ENCODE assay signal across 18 cellular contexts in genomic region chr10:1323951-1324350, GRCh38.
DNase-seq lines count a peak whose midpoint lies in the region; ATAC-seq and TF ChIP-seq lines count a peak whose summit lies in the region.
"Had no signal": no experiment of that assay in that cellular context is flagged by ENCODE, and none has a peak within 500 bp of the region (broad histone marks: within the 10 kb centered on the region; RNA-seq: fewer than 3 reads in every experiment).

No MANE protein-coding gene starts in this region.

- DNase-seq in stimulated activated CD4-positive, alpha-beta T cell treated with anti-CD3 and anti-CD28 coated beads, Interleukin-15, amount 100 ng/mL, for 24 hours, result peak; percentile 37
- no peak for DNase-seq in stimulated activated CD4-positive, alpha-beta T cell treated with anti-CD3 and anti-CD28 coated beads, Interleukin-4, amount 100 ng/mL, for 1 hour
- DNase-seq in NCI-H2029 treated with DMSO at 0.1 percent for 48 hours (lab: John Stamatoyannopoulos, UW) (no peak), NCI-H2081 treated with DMSO at 0.1 percent for 48 hours (lab: John Stamatoyannopoulos, UW) (no peak), dorsolateral prefrontal cortex (no peak)
- DNase-seq: activated CD4-positive, alpha-beta T cell treated with anti-CD3 and anti-CD28 coated beads for 1 hour; anterior cingulate cortex; Calu3; hypothalamus; NCI-H1930; NCI-H510A treated with DMSO at 0.1 percent for 48 hours; SIG-M5; tibial artery had no signal

- intact Hi-C loops in dorsolateral prefrontal cortex (cut with DNase I), result no loop called here

- ATAC-seq in HG02610 (IDR thresholded peaks at IDR 0.05; ENCODE audit: unreplicated experiment) (peak; percentile 89), HG03565 (IDR thresholded peaks at IDR 0.05; ENCODE audit: unreplicated experiment) (peak; percentile 88)
- peak; percentile 34 for ATAC-seq in stimulated activated memory B cell treated with anti-CD40 and anti-IgM and Interleukin-4, amounts not matched to agents 10 μg/mL and 1 μg/mL and 100 μg/mL, for 72 hours

- peaks cover 52% of the 10 kb centered on the region for H3K27me3 Mint-ChIP-seq in stimulated activated memory B cell treated with anti-CD40 and anti-IgM and Interleukin-4, amounts not matched to agents 10 μg/mL and 1 μg/mL and 100 μg/mL, for 72 hours

- peak overlapping the region in 22 of 59 donors; percentile 3 to 78 (median 54) for H3K27ac ChIP-seq in dorsolateral prefrontal cortex
- H3K27ac ChIP-seq: neural progenitor cell, tibial artery had no signal

- H3K36me3 Mint-ChIP-seq in stimulated activated memory B cell treated with anti-CD40 and anti-IgM and Interleukin-4, amounts not matched to agents 10 μg/mL and 1 μg/mL and 100 μg/mL, for 72 hours, result no peaks in the 10 kb centered on the region

- H3K27me3 ChIP-seq in dorsolateral prefrontal cortex, result peaks cover 0 to 32% (median 2%) of the 10 kb centered on the region in 45 donors
- H3K27me3 ChIP-seq: neural progenitor cell had no signal

- no peak overlapping the region for H3K27ac Mint-ChIP-seq in stimulated activated memory B cell treated with anti-CD40 and anti-IgM and Interleukin-4, amounts not matched to agents 10 μg/mL and 1 μg/mL and 100 μg/mL, for 72 hours
- H3K27ac Mint-ChIP-seq: neural progenitor cell; T-helper 2 cell treated with Interferon-gamma antibody and Interleukin-4, amounts not matched to agents 5 μg/mL and 100 μg/mL, for 36 hours had no signal

- peaks cover 6% of the 10 kb centered on the region for H3K9me3 Mint-ChIP-seq in stimulated activated memory B cell treated with anti-CD40 and anti-IgM and Interleukin-4, amounts not matched to agents 10 μg/mL and 1 μg/mL and 100 μg/mL, for 72 hours
- H3K9me3 Mint-ChIP-seq: T-helper 2 cell treated with Interferon-gamma antibody and Interleukin-4, amounts not matched to agents 5 μg/mL and 100 μg/mL, for 36 hours had no signal

- no peak for TF ChIP-seq CTCF in dorsolateral prefrontal cortex (IDR thresholded peaks at IDR 0.05 in 54 of 56, conservative IDR thresholded peaks at IDR 0.05 in 2 of 56; ENCODE audit: low read depth in 1 of 56, partially characterized antibody in 56 of 56)

- H3K4me3 Mint-ChIP-seq in stimulated activated memory B cell treated with anti-CD40 and anti-IgM and Interleukin-4, amounts not matched to agents 10 μg/mL and 1 μg/mL and 100 μg/mL, for 72 hours, result no peak overlapping the region
- H3K4me3 Mint-ChIP-seq: neural progenitor cell; T-helper 2 cell treated with Interferon-gamma antibody and Interleukin-4, amounts not matched to agents 5 μg/mL and 100 μg/mL, for 36 hours had no signal

- H3K4me1 Mint-ChIP-seq in stimulated activated memory B cell treated with anti-CD40 and anti-IgM and Interleukin-4, amounts not matched to agents 10 μg/mL and 1 μg/mL and 100 μg/mL, for 72 hours, result no peaks in the 10 kb centered on the region

- H3K4me3 ChIP-seq in dorsolateral prefrontal cortex, result no peak overlapping the region
- H3K4me3 ChIP-seq: neural progenitor cell, tibial artery had no signal

Comparison
In these comparisons a context has a peak if more than half of its experiments do, and no peak if none do; other contexts are left out.
1. ATAC-seq: peak in every context shown above with its lines; median percentile 89 in HG02610; 88 in HG03565; 34 in stimulated activated memory B cell treated with anti-CD40 and anti-IgM and Interleukin-4, amounts not matched to agents 10 μg/mL and 1 μg/mL and 100 μg/mL, for 72 hours.